In the genomic region with DNA sequence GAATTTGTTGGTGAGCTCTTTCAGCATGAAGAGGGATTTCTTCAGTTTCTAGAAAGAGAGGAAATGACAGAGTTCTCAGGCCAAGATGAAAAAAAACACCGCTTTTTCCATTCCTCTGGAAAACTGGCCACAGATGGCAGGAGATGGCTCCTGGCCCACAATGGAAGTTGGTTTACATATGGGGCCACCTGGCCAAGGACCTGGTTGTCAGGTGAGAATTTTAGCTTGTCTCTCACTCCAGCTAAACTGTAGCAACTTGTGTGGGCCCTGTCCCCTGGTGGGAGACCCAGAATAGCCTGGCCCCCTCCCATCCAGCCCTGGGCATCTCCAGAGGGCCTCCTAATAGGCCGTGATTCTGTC, we compare ENCODE assay signal across 21 cellular contexts.
"Had no signal": no experiment of that assay in that cellular context is flagged by ENCODE, and none has a peak within 500 bp of the region (broad histone marks: within the 10 kb centered on the region; RNA-seq: fewer than 3 reads in every experiment).

No MANE protein-coding gene starts in this region.

- ATAC-seq: effector memory CD8-positive, alpha-beta T cell; foreskin keratinocyte; gastroesophageal sphincter; heart left ventricle; left colon; left lobe of liver; mucosa of descending colon; naive thymus-derived CD8-positive, alpha-beta T cell had no signal

- DNase-seq: colonic mucosa; cortex of kidney; effector CD8-positive, alpha-beta T cell; effector memory CD8-positive, alpha-beta T cell; endodermal cell; foreskin keratinocyte; heart left ventricle; hypothalamus; immature natural killer cell; islet precursor cell; kidney; kidney glomerular epithelial cell; left colon; left ventricle myocardium inferior; mammary epithelial cell; mesendoderm; naive B cell; naive thymus-derived CD8-positive, alpha-beta T cell had no signal
